8 cellular contexts compared by ENCODE assay signal in the genomic region with DNA sequence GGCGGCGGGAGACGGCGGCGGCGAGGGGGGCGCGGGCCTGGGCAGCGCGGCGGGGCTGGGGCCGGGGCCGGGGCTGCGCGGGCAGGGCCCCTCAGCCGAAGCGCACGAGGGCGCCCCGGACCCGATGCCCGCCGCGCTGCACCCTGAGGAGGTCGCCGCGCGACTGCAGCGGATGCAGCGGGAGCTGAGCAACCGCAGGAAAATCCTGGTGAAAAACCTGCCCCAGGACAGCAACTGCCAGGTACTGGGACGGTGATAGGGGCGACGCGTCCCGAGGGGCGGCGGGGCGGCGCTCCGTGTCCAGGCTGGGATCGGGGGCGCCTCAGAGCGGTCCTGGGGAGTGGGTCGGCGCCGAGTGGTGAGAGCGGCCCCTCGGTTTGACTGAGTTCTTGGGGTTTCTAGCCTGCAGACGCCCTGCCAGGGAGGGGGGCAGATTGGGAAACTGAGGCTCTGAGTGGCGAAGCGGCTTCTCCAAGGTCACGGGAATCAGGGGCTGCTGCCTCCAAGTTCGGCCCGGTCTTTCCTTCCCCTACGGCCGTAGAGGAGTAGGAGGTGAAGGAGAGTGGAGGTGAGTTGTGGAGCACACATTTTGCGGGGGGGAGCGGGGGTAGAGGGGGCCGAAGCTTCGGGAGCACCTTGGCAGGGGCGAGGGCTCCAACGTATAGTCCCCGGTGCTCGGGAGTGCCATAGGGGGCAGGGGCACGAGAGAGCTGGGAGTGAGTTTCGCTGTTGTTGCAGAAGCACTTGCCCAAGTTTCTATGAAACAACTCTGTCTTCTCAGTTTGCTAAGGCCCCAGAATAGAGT. TPM values are rescaled to one million over a fixed set of nuclear protein-coding genes. Genes with fewer than 3 reads are reported as not detected.
DNase-seq lines count a peak whose midpoint lies in the region; ATAC-seq lines count a peak whose summit lies in the region.

No MANE protein-coding gene starts in this region.

- H3K4me3 ChIP-seq in CD4-positive, CD25-positive, alpha-beta regulatory T cell (ENCODE audit: low read depth, low read length) = no peak overlapping the region
- peak overlapping the region; percentile 55 for H3K4me3 ChIP-seq in naive thymus-derived CD4-positive, alpha-beta T cell (ENCODE audit: low read length)

- H3K9me3 Mint-ChIP-seq in CD4-positive, CD25-positive, alpha-beta regulatory T cell = no peaks in the 10 kb centered on the region
- H3K9me3 Mint-ChIP-seq in naive thymus-derived CD4-positive, alpha-beta T cell = no peaks in the 10 kb centered on the region

- DNase-seq in CD4-positive, CD25-positive, alpha-beta regulatory T cell = peak in 2 of 3 donors; percentile 6 to 8
- DNase-seq in NCI-H1105 treated with DMSO at 0.1 percent for 48 hours (lab: John Stamatoyannopoulos, UW) (peak; percentile 47), fibroblast of gingiva (ENCODE audit: low read depth) (peak; percentile 47), NCI-H2196 (lab: John Stamatoyannopoulos, UW; ENCODE audit: unreplicated experiment) (no peak)
- peak; percentile 26 for DNase-seq in activated T-cell treated with anti-CD3 and anti-CD28 coated beads, Interleukin-2, amount 50 U/mL, for 1 hour
- peak; percentile 6 to 43 (median 26) for DNase-seq in naive thymus-derived CD4-positive, alpha-beta T cell

- H3K4me3 Mint-ChIP-seq in CD4-positive, CD25-positive, alpha-beta regulatory T cell = peak overlapping the region; percentile 86 to 98 (median 88)
- peak overlapping the region; percentile 78 to 98 (median 88) for H3K4me3 Mint-ChIP-seq in naive thymus-derived CD4-positive, alpha-beta T cell

- peaks cover 11% of the 10 kb centered on the region for H3K4me1 ChIP-seq in CD4-positive, CD25-positive, alpha-beta regulatory T cell (ENCODE audit: control insufficient read depth, insufficient read depth, low read length, poor library complexity, severe bottlenecking)
- peaks cover 5% of the 10 kb centered on the region in 2 donors for H3K4me1 ChIP-seq in naive thymus-derived CD4-positive, alpha-beta T cell (ENCODE audit: control insufficient read depth in 2 of 2, insufficient read depth in 2 of 2, low read length in 2 of 2)

- H3K27ac ChIP-seq in CD4-positive, CD25-positive, alpha-beta regulatory T cell (ENCODE audit: insufficient read depth, low read length, poor library complexity, severe bottlenecking) = no peak overlapping the region
- peak overlapping the region; percentile 10 for H3K27ac ChIP-seq in naive thymus-derived CD4-positive, alpha-beta T cell (ENCODE audit: low read depth, low read length)

- POLR2A ChIA-PET in naive thymus-derived CD4-positive, alpha-beta T cell (lab: Charles Lee) = interaction anchor here (0.6 kb wide), 1 partner anchor 9 kb away, joined by 3 read pairs; no protein-coding TSS in a partner anchor

- H3K4me1 Mint-ChIP-seq in CD4-positive, CD25-positive, alpha-beta regulatory T cell = peaks cover 6 to 21% (median 12%) of the 10 kb centered on the region in 4 donors
- peaks cover 11 to 26% (median 19%) of the 10 kb centered on the region in 7 donors for H3K4me1 Mint-ChIP-seq in naive thymus-derived CD4-positive, alpha-beta T cell

- H3K27ac Mint-ChIP-seq in CD4-positive, CD25-positive, alpha-beta regulatory T cell = peak overlapping the region; percentile 1 to 78 (median 77)
- H3K27ac Mint-ChIP-seq in naive thymus-derived CD4-positive, alpha-beta T cell = peak overlapping the region in 8 of 9 donors; percentile 13 to 93 (median 78)

- ATAC-seq in CD4-positive, CD25-positive, alpha-beta regulatory T cell (ENCODE audit: low read depth in 2 of 2) = peak in 1 of 2 donors; percentile 17
- ATAC-seq in GM19463 (IDR thresholded peaks at IDR 0.05; ENCODE audit: unreplicated experiment) (peak; percentile 9), HG03196 (IDR thresholded peaks at IDR 0.05; ENCODE audit: unreplicated experiment) (no peak)
- ATAC-seq in naive thymus-derived CD4-positive, alpha-beta T cell = peak; percentile 58

- peaks cover 19% of the 10 kb centered on the region for H3K27me3 ChIP-seq in CD4-positive, CD25-positive, alpha-beta regulatory T cell (ENCODE audit: control insufficient read depth, insufficient read depth, low read length)
- no peaks in the 10 kb centered on the region for H3K27me3 ChIP-seq in naive thymus-derived CD4-positive, alpha-beta T cell (ENCODE audit: control insufficient read depth in 2 of 2, insufficient read depth in 2 of 2, low read length in 2 of 2)

- CTCF ChIA-PET in naive thymus-derived CD4-positive, alpha-beta T cell (lab: Charles Lee) = interaction anchor here (1.0 to 1.4 kb wide), 4 partner anchors 21 to 80 kb away, joined by 3 to 4 read pairs (median 3); no protein-coding TSS in a partner anchor

- no peaks in the 10 kb centered on the region for H3K36me3 Mint-ChIP-seq in CD4-positive, CD25-positive, alpha-beta regulatory T cell
- H3K36me3 Mint-ChIP-seq in naive thymus-derived CD4-positive, alpha-beta T cell = no peaks in the 10 kb centered on the region

- no peaks in the 10 kb centered on the region for H3K9me3 ChIP-seq in CD4-positive, CD25-positive, alpha-beta regulatory T cell (ENCODE audit: control insufficient read depth in 2 of 2, low read length in 2 of 2)
- H3K9me3 ChIP-seq in naive thymus-derived CD4-positive, alpha-beta T cell (ENCODE audit: control insufficient read depth in 2 of 3, low read length in 3 of 3) = no peaks in the 10 kb centered on the region

- intact Hi-C loops in naive thymus-derived CD4-positive, alpha-beta T cell (cut with micrococcal nuclease) = loop anchor here (1.0 to 10.0 kb wide), 8 partner anchors 201 to 679 kb away; a partner anchor contains a TSS

- peaks cover 55% of the 10 kb centered on the region for H3K27me3 Mint-ChIP-seq in CD4-positive, CD25-positive, alpha-beta regulatory T cell
- peaks cover 0 to 51% (median 0%) of the 10 kb centered on the region in 5 donors for H3K27me3 Mint-ChIP-seq in naive thymus-derived CD4-positive, alpha-beta T cell

- H3K36me3 ChIP-seq in CD4-positive, CD25-positive, alpha-beta regulatory T cell (ENCODE audit: control insufficient read depth, insufficient read depth, low read length) = no peaks in the 10 kb centered on the region
- H3K36me3 ChIP-seq in naive thymus-derived CD4-positive, alpha-beta T cell (ENCODE audit: control insufficient read depth in 2 of 3, insufficient read depth in 3 of 3, low read length in 3 of 3) = no peaks in the 10 kb centered on the region

RNA-seq across cellular contexts. Expression of a gene that starts 0.5 kb away (rescaled TPM):
- 0.67 TPM for total RNA-seq in CD4-positive, CD25-positive, alpha-beta regulatory T cell
- polyA plus RNA-seq in CD4-positive, CD25-positive, alpha-beta regulatory T cell = under 1 TPM; 0.32 to 0.84 (median 0.73) TPM
- 1 to 10 TPM in 3 of 5 experiments, under 1 TPM in 2; 0.29 to 1.9 (median 1.2) TPM for total RNA-seq in naive thymus-derived CD4-positive, alpha-beta T cell
- polyA plus RNA-seq in naive thymus-derived CD4-positive, alpha-beta T cell = under 1 TPM; 0.45 to 0.93 TPM
